ENCODE assay signal across 8 cellular contexts in the genomic region with DNA sequence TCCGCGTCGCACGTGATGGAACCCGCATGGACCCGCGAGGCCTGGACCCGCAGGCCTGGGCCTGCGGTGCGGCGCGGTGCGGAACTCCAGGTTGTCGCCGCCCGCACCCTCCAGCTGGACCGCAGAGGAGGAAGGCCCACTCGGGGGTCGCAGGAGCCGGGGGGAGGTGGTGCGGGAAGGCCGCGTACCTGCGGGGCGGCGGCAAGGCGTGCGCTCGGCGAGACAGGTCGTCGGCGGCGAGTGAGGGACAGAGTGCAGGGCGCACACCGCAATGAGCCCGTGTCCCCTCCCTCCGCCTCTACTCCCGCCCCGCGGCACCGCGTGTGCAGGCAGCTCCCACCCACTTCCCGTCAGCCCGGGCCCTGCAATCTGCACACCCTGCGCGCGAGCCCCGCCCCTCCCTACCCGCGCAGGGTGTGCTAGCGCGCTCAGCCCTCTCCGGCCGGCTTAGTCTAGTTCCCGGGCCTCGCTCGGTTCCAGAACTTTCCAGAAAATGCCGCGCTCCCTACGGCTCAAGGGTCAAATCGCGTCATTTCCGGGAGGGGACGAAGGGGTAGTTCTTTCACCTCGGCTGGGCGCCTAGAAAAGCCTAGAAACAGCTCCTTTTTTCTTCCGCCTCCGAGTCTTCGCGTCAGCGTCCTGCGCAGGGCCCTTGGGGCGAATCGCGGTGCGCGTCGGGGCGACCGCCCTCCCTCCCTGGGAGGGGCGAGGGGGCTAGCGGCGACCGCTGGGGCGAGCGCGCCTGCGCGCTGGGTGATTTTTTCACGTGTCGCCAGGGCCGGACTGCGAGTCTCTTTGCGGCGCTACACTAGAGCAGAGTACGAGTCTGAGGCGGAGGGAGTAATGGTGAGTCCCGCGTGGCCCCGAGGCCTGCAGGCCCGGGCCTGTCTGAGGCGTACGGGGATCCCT. TPM values are rescaled to one million over a fixed set of nuclear protein-coding genes. Genes with fewer than 3 reads are reported as not detected.
DNase-seq lines count a peak whose midpoint lies in the region; ATAC-seq and TF ChIP-seq lines count a peak whose summit lies in the region.

TSS of gene HSPD1 (minus strand) at position 247 of the 909 bp plus-strand sequence. CDS start 992 bp downstream, outside the sequence.
TSS of gene HSPE1 (plus strand) at position 786 of the 909 bp plus-strand sequence. CDS start at position 844, 58 bp downstream.

- H3K9me3 ChIP-seq in PC-9 (ENCODE audit: insufficient read depth, low read depth) (no peaks in the 10 kb centered on the region), mucosa of rectum (ENCODE audit: control insufficient read depth in 2 of 2, low read length in 2 of 2) (no peaks in the 10 kb centered on the region)

- no peaks in the 10 kb centered on the region for H3K27me3 ChIP-seq in PC-9 (ENCODE audit: insufficient read depth, low read depth)
- H3K27me3 ChIP-seq in mucosa of rectum (ENCODE audit: control insufficient read depth in 2 of 2, insufficient read depth in 2 of 2, low read length in 2 of 2), result no peaks in the 10 kb centered on the region

- POLR2A ChIA-PET in PC-9 (lab: Charles Lee; ENCODE audit: unreplicated experiment), result interaction anchor here (0.5 to 1.0 kb wide), 8 partner anchors 13 to 377 kb away, joined by 3 to 21 read pairs (median 4); partner anchors contain the start of gene MOB4

- DNase-seq in DMS153 (lab: John Stamatoyannopoulos, UW), result peak; percentile 97
- peak; percentile 100 for DNase-seq in Jurkat, Clone E6-1 (ENCODE audit: low read depth, low spot score)
- peak; percentile 97 to 98 for DNase-seq in PC-9
- DNase-seq in activated T-cell treated with anti-CD3 and anti-CD28 coated beads, Interleukin-2, amount 50 U/mL, for 1 hour, result peak; percentile 94
- peak; percentile 95 for DNase-seq in epithelial cell of proximal tubule (ENCODE audit: low read depth)
- peak; percentile 98 for DNase-seq in stimulated activated CD8-positive, alpha-beta memory T cell treated with anti-CD3 and anti-CD28 coated beads, Interleukin-4, amount 100 ng/mL, for 48 hours

- intact Hi-C loops in PC-9 (cut with micrococcal nuclease; ENCODE audit: unreplicated experiment), result loop anchor here (1.0 to 5.0 kb wide), 4 partner anchors 15 to 207 kb away; partner anchors contain the start of genes COQ10B, MARS2 and SF3B1

- peak within 1 kb of the TSS; percentile 66 for H2AFZ ChIP-seq in PC-9

- H3K9ac ChIP-seq in mucosa of rectum (ENCODE audit: low read depth in 1 of 2, low read length in 2 of 2), result peak within 1 kb of the TSS; percentile 95 to 97

- no peaks in the 10 kb centered on the region for H3K9me2 ChIP-seq in PC-9 (ENCODE audit: insufficient read depth)

- CTCF ChIA-PET in PC-9 (lab: Charles Lee), result interaction anchor here (0.9 kb wide), 1 partner anchor 47 kb away, joined by 4 read pairs; no protein-coding TSS in a partner anchor

- BruUV-seq in PC-9 (replicated peaks; lab: Mats Ljungman, UMichigan), result no TSS peak

- no peak for TF ChIP-seq CTCF in PC-9 (conservative IDR thresholded peaks at IDR 0.05)
- no peak for TF ChIP-seq CTCF in epithelial cell of proximal tubule (conservative IDR thresholded peaks at IDR 0.05; ENCODE audit: low read depth, low read length)

- ATAC-seq in GM21619 (IDR thresholded peaks at IDR 0.05; ENCODE audit: unreplicated experiment), result peak; percentile 76

- peak within 1 kb of the TSS; percentile 93 for H3K4me2 ChIP-seq in PC-9

- H4K20me1 ChIP-seq in PC-9 (ENCODE audit: insufficient read depth), result peaks cover 59% of the 10 kb centered on the region

- H3K36me3 ChIP-seq in PC-9 (ENCODE audit: low read depth) (peaks cover 69% of the 10 kb centered on the region), mucosa of rectum (ENCODE audit: control insufficient read depth in 2 of 2, insufficient read depth in 2 of 2, low read length in 2 of 2) (peaks cover 35 to 41% of the 10 kb centered on the region in 2 donors)

- H3F3A ChIP-seq in PC-9 (ENCODE audit: insufficient read depth, low read depth), result peaks cover 56% of the 10 kb centered on the region; the same call in 1 of the 2 replicates

- H3K79me2 ChIP-seq in PC-9 (ENCODE audit: low read depth), result peaks cover 94% of the 10 kb centered on the region

- H3K27ac ChIP-seq in PC-9, result peak within 1 kb of the TSS; percentile 74
- peak within 1 kb of the TSS; percentile 95 to 97 for H3K27ac ChIP-seq in mucosa of rectum (ENCODE audit: low read depth in 2 of 2, low read length in 2 of 2)

- H3K4me1 ChIP-seq in PC-9 (replicated peaks; ENCODE audit: insufficient read depth) (peaks cover 43% of the 10 kb centered on the region), mucosa of rectum (ENCODE audit: control insufficient read depth in 2 of 2, insufficient read depth in 2 of 2, low read length in 2 of 2) (peaks cover 17 to 20% of the 10 kb centered on the region in 2 donors)

- peak within 1 kb of the TSS; percentile 96 for H3K4me3 ChIP-seq in Jurkat, Clone E6-1 (ENCODE audit: low read length)
- H3K4me3 ChIP-seq in PC-9, result peak within 1 kb of the TSS; percentile 99
- H3K4me3 ChIP-seq in epithelial cell of proximal tubule (ENCODE audit: low read depth, low read length), result peak within 1 kb of the TSS; percentile 82
- peak within 1 kb of the TSS; percentile 82 to 96 for H3K4me3 ChIP-seq in mucosa of rectum (ENCODE audit: low read length in 2 of 2)

RNA-seq across cellular contexts. Expression of gene HSPD1, which starts in this region (rescaled TPM):
- polyA plus RNA-seq in Jurkat, Clone E6-1 (2012; ENCODE audit: insufficient read depth, insufficient read length), result 804 TPM
- total RNA-seq in PC-9 (2021) (532 and 557 TPM in 2 replicates), epithelial cell of proximal tubule (407 and 601 TPM in 2 replicates)

RNA-seq across cellular contexts. Expression of gene HSPE1, which starts in this region (rescaled TPM):
- 917 TPM for polyA plus RNA-seq in Jurkat, Clone E6-1 (2012; ENCODE audit: insufficient read depth, insufficient read length)
- total RNA-seq in PC-9 (2021) (113 and 219 TPM in 2 replicates), epithelial cell of proximal tubule (349 and 354 TPM in 2 replicates)

Comparison
In these comparisons a context has a peak if more than half of its experiments do, and no peak if none do; other contexts are left out.
1. Peak in every context shown above with its lines: DNase-seq, ATAC-seq, H3K4me3 ChIP-seq and H3K27ac ChIP-seq.